In genomic region chr17:66398617-66399016, GRCh38 we compare ENCODE assay signal across 18 cellular contexts.
A peak's percentile ranks its signal among the peaks of the same experiment; 100 is the strongest.
DNase-seq lines count a peak whose midpoint lies in the region; ATAC-seq lines count a peak whose summit lies in the region.
"Had no signal": no experiment of that assay in that cellular context is flagged by ENCODE, and none has a peak within 500 bp of the region (broad histone marks: within the 10 kb centered on the region; RNA-seq: fewer than 3 reads in every experiment).

No MANE protein-coding gene starts in this region.

- peak overlapping the region; percentile 27 for H3K4me3 Mint-ChIP-seq in stimulated activated naive CD8-positive, alpha-beta T cell treated with anti-CD3 and anti-CD28 coated beads, Interleukin-15, Interleukin-2, amounts not matched to agents 100 ng/mL and 50 ng/mL, for 24 hours
- H3K4me3 Mint-ChIP-seq in activated naive CD8-positive, alpha-beta T cell: peak overlapping the region; percentile 55
- peak overlapping the region; percentile 56 to 72 for H3K4me3 Mint-ChIP-seq in stimulated activated naive CD8-positive, alpha-beta T cell treated with anti-CD3 and anti-CD28 coated beads, Interleukin-15, amount 100 ng/mL, for 72 hours
- H3K4me3 Mint-ChIP-seq: B cell had no signal

- peaks cover 36% of the 10 kb centered on the region for H3K36me3 Mint-ChIP-seq in stimulated activated naive CD8-positive, alpha-beta T cell treated with anti-CD3 and anti-CD28 coated beads, Interleukin-15, Interleukin-2, amounts not matched to agents 100 ng/mL and 50 ng/mL, for 24 hours (ENCODE audit: low read depth)
- H3K36me3 Mint-ChIP-seq in activated naive CD8-positive, alpha-beta T cell: peaks cover 18% of the 10 kb centered on the region

- H3K27me3 Mint-ChIP-seq in stimulated activated naive CD8-positive, alpha-beta T cell treated with anti-CD3 and anti-CD28 coated beads, Interleukin-15, Interleukin-2, amounts not matched to agents 100 ng/mL and 50 ng/mL, for 24 hours: no peaks in the 10 kb centered on the region
- H3K27me3 Mint-ChIP-seq in activated naive CD8-positive, alpha-beta T cell: no peaks in the 10 kb centered on the region
- H3K27me3 Mint-ChIP-seq in stimulated activated naive CD8-positive, alpha-beta T cell treated with anti-CD3 and anti-CD28 coated beads, Interleukin-15, amount 100 ng/mL, for 72 hours: no peaks in the 10 kb centered on the region
- H3K27me3 Mint-ChIP-seq: B cell had no signal

- peaks cover 96% of the 10 kb centered on the region for H3K4me1 Mint-ChIP-seq in stimulated activated naive CD8-positive, alpha-beta T cell treated with anti-CD3 and anti-CD28 coated beads, Interleukin-15, Interleukin-2, amounts not matched to agents 100 ng/mL and 50 ng/mL, for 24 hours (ENCODE audit: low read depth)
- peaks cover 95% of the 10 kb centered on the region for H3K4me1 Mint-ChIP-seq in activated naive CD8-positive, alpha-beta T cell (ENCODE audit: low read depth)
- H3K4me1 Mint-ChIP-seq in stimulated activated naive CD8-positive, alpha-beta T cell treated with anti-CD3 and anti-CD28 coated beads, Interleukin-15, amount 100 ng/mL, for 72 hours: peaks cover 93% of the 10 kb centered on the region
- H3K4me1 Mint-ChIP-seq: B cell had no signal

- DNase-seq in NCI-H1092 treated with DMSO at 0.1 percent for 48 hours (lab: John Stamatoyannopoulos, UW) (peak; percentile 22), NCI-H1092 (lab: John Stamatoyannopoulos, UW) (no peak), glomerular visceral epithelial cell (ENCODE audit: extremely low spot score) (no peak)
- DNase-seq in stimulated activated naive CD8-positive, alpha-beta T cell treated with anti-CD3 and anti-CD28 coated beads, Interleukin-15, Interleukin-2, amounts not matched to agents 100 U/mL and 50 U/mL, for 24 hours: no peak
- no peak for DNase-seq in stimulated activated naive CD8-positive, alpha-beta T cell treated with anti-CD3 and anti-CD28 coated beads, Interleukin-15, amount 100 ng/mL, for 72 hours
- DNase-seq: adrenal gland; GF-D8; Karpas-422; left lung; NCI-H1694 treated with DMSO at 0.1 percent for 48 hours; NCI-H446; stimulated activated CD4-positive, alpha-beta T cell treated with anti-CD3 and anti-CD28 coated beads, Interleukin-12 subunit alpha, Interleukin-12 subunit beta, amount 100 ng/mL, for 4 hours; tibial artery had no signal

- peak overlapping the region; percentile 72 for H3K27ac Mint-ChIP-seq in stimulated activated naive CD8-positive, alpha-beta T cell treated with anti-CD3 and anti-CD28 coated beads, Interleukin-15, Interleukin-2, amounts not matched to agents 100 ng/mL and 50 ng/mL, for 24 hours
- peak overlapping the region; percentile 81 for H3K27ac Mint-ChIP-seq in activated naive CD8-positive, alpha-beta T cell
- peak overlapping the region; percentile 60 to 72 for H3K27ac Mint-ChIP-seq in stimulated activated naive CD8-positive, alpha-beta T cell treated with anti-CD3 and anti-CD28 coated beads, Interleukin-15, amount 100 ng/mL, for 72 hours
- H3K27ac Mint-ChIP-seq: B cell had no signal

- no peak for ATAC-seq in stimulated activated naive CD8-positive, alpha-beta T cell treated with anti-CD3 and anti-CD28 coated beads, Interleukin-15, Interleukin-2, amounts not matched to agents 100 U/mL and 50 U/mL, for 24 hours
- no peak for ATAC-seq in stimulated activated naive CD8-positive, alpha-beta T cell treated with anti-CD3 and anti-CD28 coated beads, Interleukin-15, amount 100 ng/mL, for 72 hours
- ATAC-seq in GM21576 (IDR thresholded peaks at IDR 0.05; ENCODE audit: unreplicated experiment): no peak
- ATAC-seq: esophagus mucosa, left lung had no signal

- no peaks in the 10 kb centered on the region for H3K9me3 Mint-ChIP-seq in stimulated activated naive CD8-positive, alpha-beta T cell treated with anti-CD3 and anti-CD28 coated beads, Interleukin-15, Interleukin-2, amounts not matched to agents 100 ng/mL and 50 ng/mL, for 24 hours
- no peaks in the 10 kb centered on the region for H3K9me3 Mint-ChIP-seq in activated naive CD8-positive, alpha-beta T cell (ENCODE audit: low read depth)
- peaks cover 12 to 13% of the 10 kb centered on the region in 2 donors for H3K9me3 Mint-ChIP-seq in stimulated activated naive CD8-positive, alpha-beta T cell treated with anti-CD3 and anti-CD28 coated beads, Interleukin-15, amount 100 ng/mL, for 72 hours
